Comparison of ENCODE assay signal across 17 cellular contexts in genomic region chr17:9925457-9925856, GRCh38. TPM values are rescaled to one million over a fixed set of nuclear protein-coding genes. Genes with fewer than 3 reads are reported as not detected.
DNase-seq lines count a peak whose midpoint lies in the region; ATAC-seq, FAIRE-seq and TF ChIP-seq lines count a peak whose summit lies in the region.
"Had no signal": no experiment of that assay in that cellular context is flagged by ENCODE, and none has a peak within 500 bp of the region (broad histone marks: within the 10 kb centered on the region; RNA-seq: fewer than 3 reads in every experiment).

No MANE protein-coding gene starts in this region.

- in situ Hi-C loops in GM12878 (cut with MboI), result no loop called here

- H3K9me3 Mint-ChIP-seq in naive thymus-derived CD4-positive, alpha-beta T cell, result no peaks in the 10 kb centered on the region
- no peaks in the 10 kb centered on the region for H3K9me3 Mint-ChIP-seq in activated naive CD4-positive, alpha-beta T cell treated with anti-CD3 and anti-CD28 coated beads, Interleukin-2, amount 10 ng/mL, durations not matched to agents 7 days and 5 days
- H3K9me3 Mint-ChIP-seq: CD4-positive, alpha-beta T cell had no signal

- H3K27me3 ChIP-seq in GM12878 (replicated peaks in 1 of 2; ENCODE audit: control insufficient read depth in 2 of 2, insufficient read depth in 2 of 2, low read length in 1 of 2), result no peaks in the 10 kb centered on the region
- H3K27me3 ChIP-seq in naive thymus-derived CD4-positive, alpha-beta T cell (ENCODE audit: control insufficient read depth in 2 of 2, insufficient read depth in 2 of 2, low read length in 2 of 2), result no peaks in the 10 kb centered on the region
- no peaks in the 10 kb centered on the region for H3K27me3 ChIP-seq in vagina
- H3K27me3 ChIP-seq: Peyer's patch had no signal

- H3K9ac ChIP-seq in GM12878 (ENCODE audit: control insufficient read depth, insufficient read depth, low read length), result no peak overlapping the region

- no peaks in the 10 kb centered on the region for H3K4me1 ChIP-seq in GM12878 (ENCODE audit: control insufficient read depth, insufficient read depth, low read length)
- H3K4me1 ChIP-seq in naive thymus-derived CD4-positive, alpha-beta T cell (ENCODE audit: control insufficient read depth in 2 of 2, insufficient read depth in 2 of 2, low read length in 2 of 2), result no peaks in the 10 kb centered on the region
- no peaks in the 10 kb centered on the region for H3K4me1 ChIP-seq in vagina
- H3K4me1 ChIP-seq: Caco-2, Peyer's patch had no signal

- no peaks in the 10 kb centered on the region for H4K20me1 ChIP-seq in GM12878 (ENCODE audit: control insufficient read depth, insufficient read depth)

- H3K36me3 ChIP-seq in GM12878 (ENCODE audit: control insufficient read depth in 2 of 2, insufficient read depth in 2 of 2, low read length in 1 of 2) (no peaks in the 10 kb centered on the region), vagina (peaks cover 0 to 2% of the 10 kb centered on the region in 2 donors)
- H3K36me3 ChIP-seq in naive thymus-derived CD4-positive, alpha-beta T cell (ENCODE audit: control insufficient read depth in 2 of 3, insufficient read depth in 3 of 3, low read length in 3 of 3), result no peaks in the 10 kb centered on the region
- H3K36me3 ChIP-seq: Peyer's patch had no signal

- H3K4me2 ChIP-seq in GM12878 (ENCODE audit: control insufficient read depth, insufficient read depth), result no peak overlapping the region

- TF ChIP-seq POLR2A in GM12878 (IDR thresholded peaks at IDR 0.05; ENCODE audit: low read depth, low read length) (no peak), vagina (IDR thresholded peaks at IDR 0.05) (no peak)

- TF ChIP-seq CTCF in GM12878 (IDR thresholded peaks at IDR 0.05 in 2 of 3, conservative IDR thresholded peaks at IDR 0.05 in 1 of 3; ENCODE audit: control insufficient read depth in 2 of 3, extremely low read depth in 1 of 3, insufficient read depth in 1 of 3, low read depth in 3 of 3, low read length in 3 of 3), result no peak
- no peak for TF ChIP-seq CTCF in vagina (IDR thresholded peaks at IDR 0.05)

- no peak overlapping the region for H3K4me3 Mint-ChIP-seq in naive thymus-derived CD4-positive, alpha-beta T cell
- H3K4me3 Mint-ChIP-seq in activated naive CD4-positive, alpha-beta T cell treated with anti-CD3 and anti-CD28 coated beads, Interleukin-2, amount 10 ng/mL, durations not matched to agents 7 days and 5 days, result no peak overlapping the region
- H3K4me3 Mint-ChIP-seq: CD4-positive, alpha-beta T cell had no signal

- 67% methylated on average over 11 of the region's 11 CpGs for WGBS in GM12878 (ENCODE audit: insufficient coverage, insufficient replicate concordance, low lambda C conversion rate, missing lambda C conversion rate)

- peaks cover 0 to 5% (median 0%) of the 10 kb centered on the region in 7 donors for H3K4me1 Mint-ChIP-seq in naive thymus-derived CD4-positive, alpha-beta T cell
- H3K4me1 Mint-ChIP-seq in activated naive CD4-positive, alpha-beta T cell treated with anti-CD3 and anti-CD28 coated beads, Interleukin-2, amount 10 ng/mL, durations not matched to agents 7 days and 5 days, result no peaks in the 10 kb centered on the region

- CTCF ChIA-PET in GM12878 (lab: Yijun Ruan, JAX), result interaction anchor here (0.8 to 6.2 kb wide), 13 partner anchors 10 to 696 kb away, joined by 3 to 63 read pairs (median 6); no protein-coding TSS in a partner anchor
- CTCF ChIA-PET in naive thymus-derived CD4-positive, alpha-beta T cell (lab: Charles Lee), result interaction anchor here (1.0 to 1.4 kb wide), 2 partner anchors 20 to 32 kb away, joined by 3 read pairs; partner anchors contain the start of gene RCVRN
- CTCF ChIA-PET in activated naive CD4-positive, alpha-beta T cell treated with anti-CD3 and anti-CD28 coated beads, Interleukin-2, amount 10 ng/mL, durations not matched to agents 7 days and 5 days (lab: Charles Lee), result interaction anchor here (0.8 to 1.8 kb wide), 8 partner anchors 9 to 692 kb away, joined by 3 to 6 read pairs (median 4); no protein-coding TSS in a partner anchor

- no TSS peak for BruUV-seq in GM12878 (replicated peaks; lab: Mats Ljungman, UMichigan)

- no peak overlapping the region for H3K27ac ChIP-seq in GM12878 (ENCODE audit: control insufficient read depth, insufficient read depth)
- H3K27ac ChIP-seq in naive thymus-derived CD4-positive, alpha-beta T cell (ENCODE audit: low read depth, low read length), result no peak overlapping the region
- H3K27ac ChIP-seq in vagina, result peak overlapping the region; percentile 52
- no peak overlapping the region for H3K27ac ChIP-seq in caudate nucleus (ENCODE audit: low read depth, low read length)
- H3K27ac ChIP-seq: 22Rv1, HL-60, Peyer's patch had no signal

- no peak for TF ChIP-seq RAD21 in GM12878 (IDR thresholded peaks at IDR 0.05; ENCODE audit: insufficient read depth, low read depth, low read length)

- H3K27ac Mint-ChIP-seq in naive thymus-derived CD4-positive, alpha-beta T cell, result no peak overlapping the region
- H3K27ac Mint-ChIP-seq in activated naive CD4-positive, alpha-beta T cell treated with anti-CD3 and anti-CD28 coated beads, Interleukin-2, amount 10 ng/mL, durations not matched to agents 7 days and 5 days, result no peak overlapping the region
- H3K27ac Mint-ChIP-seq: CD4-positive, alpha-beta T cell had no signal

- ATAC-seq in Right ventricle myocardium superior (ENCODE audit: poor library complexity) (peak; percentile 6), GM12878 (peak; percentile 29)
- ATAC-seq in naive thymus-derived CD4-positive, alpha-beta T cell, result peak; percentile 6

- H3K79me2 ChIP-seq in GM12878 (ENCODE audit: control insufficient read depth, insufficient read depth, low read length), result no peaks in the 10 kb centered on the region

- TF ChIP-seq EP300 in GM12878 (IDR thresholded peaks at IDR 0.05; ENCODE audit: borderline replicate concordance in 1 of 2, control insufficient read depth in 1 of 2, low read depth in 2 of 2, low read length in 2 of 2), result no peak

- no peaks in the 10 kb centered on the region for H3K9me3 ChIP-seq in GM12878 (replicated peaks; ENCODE audit: control insufficient read depth, insufficient read depth, low read length)
- H3K9me3 ChIP-seq in naive thymus-derived CD4-positive, alpha-beta T cell (ENCODE audit: control insufficient read depth in 2 of 3, low read length in 3 of 3), result no peaks in the 10 kb centered on the region
- H3K9me3 ChIP-seq in vagina, result no peaks in the 10 kb centered on the region
- H3K9me3 ChIP-seq: Caco-2, Peyer's patch had no signal

- H3K4me3 ChIP-seq in GM12878, result no peak overlapping the region
- no peak overlapping the region for H3K4me3 ChIP-seq in naive thymus-derived CD4-positive, alpha-beta T cell (ENCODE audit: low read length)
- H3K4me3 ChIP-seq in vagina, result no peak overlapping the region
- H3K4me3 ChIP-seq: Peyer's patch had no signal

- DNase-seq in Right ventricle myocardium superior (peak; percentile 31), cardiac septum (ENCODE audit: low spot score) (no peak), GM12878 (ENCODE audit: low read depth, low spot score) (no peak), vagina (ENCODE audit: extremely low spot score in 2 of 2) (no peak), caudate nucleus (lab: John Stamatoyannopoulos, UW) (no peak), NCI-H748 treated with DMSO at 0.1 percent for 48 hours (lab: John Stamatoyannopoulos, UW) (no peak)
- no peak for DNase-seq in naive thymus-derived CD4-positive, alpha-beta T cell
- DNase-seq in activated naive CD4-positive, alpha-beta T cell treated with anti-CD3 and anti-CD28 coated beads, Interleukin-2, amount 10 ng/mL, durations not matched to agents 7 days and 5 days, result no peak
- DNase-seq: CD4-positive, alpha-beta T cell; Peyer's patch had no signal

- SMC1A ChIA-PET in GM12878 (lab: Charles Lee; ENCODE audit: uncharacterized antibody, unreplicated experiment), result no interaction called here

- intact Hi-C loops in Right ventricle myocardium superior (cut with DNase I) (loop anchor here (5.0 kb wide), 1 partner anchor 687 kb away; no protein-coding TSS in a partner anchor), cardiac septum (cut with DNase I) (loop anchor here (5.0 kb wide), 1 partner anchor 302 kb away; no protein-coding TSS in a partner anchor), GM12878 (cut with micrococcal nuclease; ENCODE audit: unreplicated experiment) (loop anchor here (2.0 to 10.0 kb wide), 3 partner anchors 301 to 693 kb away; no protein-coding TSS in a partner anchor), vagina (cut with DNase I) (no loop called here)
- intact Hi-C loops in naive thymus-derived CD4-positive, alpha-beta T cell (cut with micrococcal nuclease), result loop anchor here in 1 of 2 donors (10.0 kb wide), 1 partner anchor 429 kb away; no protein-coding TSS in a partner anchor

- H3K27me3 Mint-ChIP-seq in naive thymus-derived CD4-positive, alpha-beta T cell, result no peaks in the 10 kb centered on the region
- no peaks in the 10 kb centered on the region for H3K27me3 Mint-ChIP-seq in activated naive CD4-positive, alpha-beta T cell treated with anti-CD3 and anti-CD28 coated beads, Interleukin-2, amount 10 ng/mL, durations not matched to agents 7 days and 5 days
- H3K27me3 Mint-ChIP-seq: CD4-positive, alpha-beta T cell had no signal

- no peaks in the 10 kb centered on the region for H3K36me3 Mint-ChIP-seq in naive thymus-derived CD4-positive, alpha-beta T cell
- H3K36me3 Mint-ChIP-seq in activated naive CD4-positive, alpha-beta T cell treated with anti-CD3 and anti-CD28 coated beads, Interleukin-2, amount 10 ng/mL, durations not matched to agents 7 days and 5 days, result no peaks in the 10 kb centered on the region

- H2AFZ ChIP-seq in GM12878 (ENCODE audit: control insufficient read depth, low read depth, low read length), result no peak overlapping the region

- FAIRE-seq in GM12878 (lab: Jason Lieb, UNC), result no peak
- FAIRE-seq: G401.6 had no signal

- POLR2A ChIA-PET in GM12878 (lab: Charles Lee), result interaction anchor here (0.6 kb wide), 1 partner anchor 955 kb away, joined by 4 read pairs; no protein-coding TSS in a partner anchor
- POLR2A ChIA-PET in naive thymus-derived CD4-positive, alpha-beta T cell (lab: Charles Lee), result no interaction called here

- RAD21 ChIA-PET in GM12878 (lab: Charles Lee; ENCODE audit: unreplicated experiment), result interaction anchor here (0.7 to 2.4 kb wide), 5 partner anchors 21 to 692 kb away, joined by 3 to 18 read pairs (median 8); no protein-coding TSS in a partner anchor

RNA-seq across cellular contexts. Expression of gene RCVRN, which starts 20.4 kb away (rescaled TPM):
- total RNA-seq in Right ventricle myocardium superior (not detected), cardiac septum (0.70 TPM), GM12878 (2014; rRNA removed) (0.23 TPM in 1 of 2 replicates, not detected in the other), GM12878 (2014; rRNA removed; fragmentation: Illumina TruSeq; extraction: Trizol) (not detected in 2 replicates), GM12878 (2021) (0.13 TPM in 1 of 2 replicates, not detected in the other), vagina (0.49 TPM)
- not detected in 2 replicates for total RNA-seq in GM12878 (2013; cell fraction: nucleolus; rRNA removed)
- polyA plus RNA-seq in GM12878 (2011; ENCODE audit: low read depth), result not detected
- polyA plus RNA-seq in GM12878 (2011; rRNA removed) (0.07 TPM in 1 of 2 replicates, not detected in the other), GM12878 (2014; fragmentation: Illumina TruSeq; extraction: Trizol) (0.19 TPM in 1 of 2 replicates, not detected in the other), GM12878 (2014; fragmentation: Nextera tagmentation; extraction: Ambion mirVana) (under 1 TPM in 1 of 2 experiments, not detected in 1; 0.09 TPM), GM12878 (2014; rRNA removed) (0.03 TPM in 1 of 2 replicates, not detected in the other), GM12878 (2016; fragmentation: Nextera tagmentation; extraction: Ambion mirVana) (not detected)
- not detected in 2 replicates for polyA plus RNA-seq in GM12878 (2011; cell fraction: cytosol; rRNA removed)
- 0.07 TPM in 2 replicates for polyA plus RNA-seq in GM12878 (2011; cell fraction: nucleus; rRNA removed)
- polyA plus RNA-seq in GM12878 (2012), result 0.08 and 0.11 TPM in 2 replicates
- polyA minus RNA-seq in GM12878 (2011; rRNA and poly(A)+ RNA removed), result 0.15 TPM in 1 of 2 replicates, not detected in the other
- not detected in 2 replicates for polyA minus RNA-seq in GM12878 (2011; cell fraction: cytosol; rRNA and poly(A)+ RNA removed)
- 0.12 and 0.19 TPM in 2 replicates for polyA minus RNA-seq in GM12878 (2011; cell fraction: nucleus; rRNA and poly(A)+ RNA removed)
- under 1 TPM in 1 of 5 experiments, not detected in 4; 0.93 TPM for total RNA-seq in naive thymus-derived CD4-positive, alpha-beta T cell
- polyA plus RNA-seq in naive thymus-derived CD4-positive, alpha-beta T cell, result not detected
- total RNA-seq: Caco-2; CD4-positive, alpha-beta T cell; HT1080; MCF 10A; Peyer's patch had no signal
- polyA plus RNA-seq: AG04450 had no signal
